In genomic region chrX:87528487-87528886, GRCh38 we compare ENCODE assay signal across 2 cellular contexts.
TF ChIP-seq lines count a peak whose summit lies in the region.

No MANE protein-coding gene starts in this region.

TF ChIP-seq in GM23338, 12 proteins besides CTCF, POLR2A, EP300 and RAD21:
- TF ChIP-seq JUNB (IDR thresholded peaks at IDR 0.05; ENCODE audit: unreplicated experiment), result no peak

TF ChIP-seq in HepG2, 621 proteins besides CTCF, POLR2A, EP300 and RAD21:
- TF ChIP-seq ZNF766 (CRISPR knock-in tag; IDR thresholded peaks at IDR 0.05; ENCODE audit: borderline replicate concordance) (no peak), ZFP41 (CRISPR knock-in tag; IDR thresholded peaks at IDR 0.05; ENCODE audit: borderline replicate concordance) (no peak), PREB (CRISPR knock-in tag; IDR thresholded peaks at IDR 0.05) (no peak), TFE3 (CRISPR knock-in tag; IDR thresholded peaks at IDR 0.05) (no peak), TRIM24 (CRISPR knock-in tag; IDR thresholded peaks at IDR 0.05) (no peak), ZNF280B (CRISPR knock-in tag; IDR thresholded peaks at IDR 0.05; ENCODE audit: borderline replicate concordance) (no peak), IRF9 (CRISPR knock-in tag; IDR thresholded peaks at IDR 0.05; ENCODE audit: borderline replicate concordance) (no peak), NKX3-1 (CRISPR knock-in tag; IDR thresholded peaks at IDR 0.05) (no peak), PCBP2 (optimal IDR thresholded peaks at IDR 0.05; ENCODE audit: low read depth, low read length, poor library complexity, severe bottlenecking) (no peak), ZNF562 (CRISPR knock-in tag; IDR thresholded peaks at IDR 0.05; ENCODE audit: borderline replicate concordance) (no peak), JUND (CRISPR knock-in tag; IDR thresholded peaks at IDR 0.05) (no peak), CREB1 (IDR thresholded peaks at IDR 0.05) (no peak), CREB1 (CRISPR knock-in tag; IDR thresholded peaks at IDR 0.05) (no peak), MED13 (CRISPR knock-in tag; IDR thresholded peaks at IDR 0.05) (no peak), CEBPB (IDR thresholded peaks at IDR 0.05; ENCODE audit: borderline replicate concordance, low read depth, low read length) (no peak), SNAPC2 (CRISPR knock-in tag; IDR thresholded peaks at IDR 0.05) (no peak), ZMYM3 (CRISPR knock-in tag; IDR thresholded peaks at IDR 0.05) (no peak), TFDP2 (CRISPR knock-in tag; IDR thresholded peaks at IDR 0.05) (no peak), SATB2 (CRISPR knock-in tag; IDR thresholded peaks at IDR 0.05) (no peak), MAFF (IDR thresholded peaks at IDR 0.05; ENCODE audit: low read depth, low read length) (no peak), ZNF430 (CRISPR knock-in tag; IDR thresholded peaks at IDR 0.05) (no peak)
TF ChIP-seq in HepG2: peak in this region for 0.
